Comparison of ENCODE assay signal across 6 cellular contexts in genomic region chr14:98666545-98666944, GRCh38.
"Had no signal": no experiment of that assay in that cellular context is flagged by ENCODE, and none has a peak within 500 bp of the region (broad histone marks: within the 10 kb centered on the region; RNA-seq: fewer than 3 reads in every experiment).

No MANE protein-coding gene starts in this region.

- DNase-seq: H9, HCEC 1CT, IMR-90, KG1 had no signal

- H3K4me3 ChIP-seq: GM23338, K562 had no signal

- ATAC-seq: GM23338, K562 had no signal
